ENCODE assay signal across 1 cellular context in the genomic region with DNA sequence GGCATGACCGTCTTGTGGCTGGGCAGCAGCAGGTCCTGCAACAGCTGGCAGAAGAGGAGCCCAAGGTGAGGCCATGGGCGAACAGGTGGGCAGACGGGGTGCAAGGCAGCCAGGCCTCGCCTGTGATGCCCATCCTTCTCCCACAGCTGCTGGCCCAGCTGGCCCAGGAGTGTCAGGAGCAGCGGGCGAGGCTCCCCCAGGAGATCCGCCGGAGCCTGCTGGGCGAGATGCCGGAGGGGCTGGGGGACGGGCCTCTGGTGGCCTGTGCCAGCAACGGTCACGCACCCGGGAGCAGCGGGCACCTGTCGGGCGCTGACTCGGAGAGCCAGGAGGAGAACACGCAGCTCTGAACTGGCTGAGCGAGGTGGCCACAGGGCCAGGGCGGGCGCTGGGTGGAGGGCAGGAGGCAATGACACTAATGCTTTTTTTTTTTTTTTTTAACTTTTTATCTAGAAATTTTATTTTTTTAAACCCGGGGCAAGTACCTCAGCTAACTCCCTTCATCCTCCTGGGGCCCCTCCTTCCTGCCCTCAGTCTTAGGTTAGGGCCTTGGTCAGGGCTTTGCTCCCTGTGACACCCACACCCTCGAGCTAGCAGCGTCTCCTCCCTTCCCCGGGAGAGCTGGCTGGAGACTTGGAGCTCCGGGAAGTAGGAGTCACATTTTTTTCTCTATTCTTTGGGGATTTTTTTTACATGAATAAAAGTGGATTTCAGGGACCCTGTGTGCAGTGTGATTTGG.
TF ChIP-seq lines count a peak whose summit lies in the region.

No MANE protein-coding gene starts in this region.

TF ChIP-seq in K562, 482 proteins besides CTCF, POLR2A, EP300 and RAD21:
- TF ChIP-seq E4F1 (CRISPR knock-in tag; IDR thresholded peaks at IDR 0.05; ENCODE audit: borderline replicate concordance) (no peak), TBL1XR1 (IDR thresholded peaks at IDR 0.05; ENCODE audit: low read length in 2 of 2) (no peak), ZBTB12 (CRISPR knock-in tag; IDR thresholded peaks at IDR 0.05) (no peak), SREBF2 (CRISPR knock-in tag; IDR thresholded peaks at IDR 0.05) (no peak), BDP1 (IDR thresholded peaks at IDR 0.05; ENCODE audit: insufficient read depth, insufficient read length) (no peak), CEBPG (CRISPR knock-in tag; IDR thresholded peaks at IDR 0.05) (no peak), CEBPG (tag; conservative IDR thresholded peaks at IDR 0.05 in 1 of 2, IDR thresholded peaks at IDR 0.05 in 1 of 2) (no peak), PHF21A (IDR thresholded peaks at IDR 0.05; ENCODE audit: borderline replicate concordance, low read depth) (no peak), DDX20 (tag; IDR thresholded peaks at IDR 0.05; ENCODE audit: low read depth) (no peak), KAT7 (CRISPR knock-in tag; IDR thresholded peaks at IDR 0.05; ENCODE audit: borderline replicate concordance) (no peak), L3MBTL2 (IDR thresholded peaks at IDR 0.05) (no peak), CTBP1 (IDR thresholded peaks at IDR 0.05; ENCODE audit: borderline replicate concordance) (no peak), HNRNPL (IDR thresholded peaks at IDR 0.05; ENCODE audit: low read depth, low read length) (peak; percentile 70; the same call in 1 of the 2 replicates), PCBP2 (IDR thresholded peaks at IDR 0.05; ENCODE audit: low read depth, low read length, poor library complexity, severe bottlenecking) (no peak), REST (CRISPR knock-in tag; IDR thresholded peaks at IDR 0.05; ENCODE audit: low read depth) (no peak), ZNF695 (CRISPR knock-in tag; IDR thresholded peaks at IDR 0.05) (no peak), RBM22 (IDR thresholded peaks at IDR 0.05; ENCODE audit: low read depth, low read length, poor library complexity, severe bottlenecking) (peak; percentile 21), ZFX (CRISPR knock-in tag; IDR thresholded peaks at IDR 0.05) (no peak), SMARCE1 (IDR thresholded peaks at IDR 0.05) (no peak), NRF1 (conservative IDR thresholded peaks at IDR 0.05 in 1 of 2, IDR thresholded peaks at IDR 0.05 in 1 of 2) (no peak), FUS (optimal IDR thresholded peaks at IDR 0.05; ENCODE audit: low read depth, low read length) (no peak), USF1 (CRISPR knock-in tag; IDR thresholded peaks at IDR 0.05) (0 out of 2 replicates have a peak, but pooled peaks have one; percentile 6), RBM17 (IDR thresholded peaks at IDR 0.05; ENCODE audit: borderline replicate concordance, low read depth, low read length) (no peak), POLR2G (IDR thresholded peaks at IDR 0.05; ENCODE audit: low read depth, low read length) (peak; percentile 69), ZNF146 (CRISPR knock-in tag; IDR thresholded peaks at IDR 0.05; ENCODE audit: unreplicated experiment) (no peak)
- TF ChIP-seq, protein P1, sequence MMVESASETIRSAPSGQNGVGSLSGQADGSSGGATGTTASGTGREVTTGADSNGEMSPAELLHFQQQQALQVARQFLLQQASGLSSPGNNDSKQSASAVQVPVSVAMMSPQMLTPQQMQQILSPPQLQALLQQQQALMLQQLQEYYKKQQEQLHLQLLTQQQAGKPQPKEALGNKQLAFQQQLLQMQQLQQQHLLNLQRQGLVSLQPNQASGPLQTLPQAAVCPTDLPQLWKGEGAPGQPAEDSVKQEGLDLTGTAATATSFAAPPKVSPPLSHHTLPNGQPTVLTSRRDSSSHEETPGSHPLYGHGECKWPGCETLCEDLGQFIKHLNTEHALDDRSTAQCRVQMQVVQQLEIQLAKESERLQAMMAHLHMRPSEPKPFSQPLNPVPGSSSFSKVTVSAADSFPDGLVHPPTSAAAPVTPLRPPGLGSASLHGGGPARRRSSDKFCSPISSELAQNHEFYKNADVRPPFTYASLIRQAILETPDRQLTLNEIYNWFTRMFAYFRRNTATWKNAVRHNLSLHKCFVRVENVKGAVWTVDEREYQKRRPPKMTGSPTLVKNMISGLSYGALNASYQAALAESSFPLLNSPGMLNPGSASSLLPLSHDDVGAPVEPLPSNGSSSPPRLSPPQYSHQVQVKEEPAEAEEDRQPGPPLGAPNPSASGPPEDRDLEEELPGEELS (CRISPR knock-in tag; IDR thresholded peaks at IDR 0.05; ENCODE audit: borderline replicate concordance) = no peak
- TF ChIP-seq, protein P2, sequence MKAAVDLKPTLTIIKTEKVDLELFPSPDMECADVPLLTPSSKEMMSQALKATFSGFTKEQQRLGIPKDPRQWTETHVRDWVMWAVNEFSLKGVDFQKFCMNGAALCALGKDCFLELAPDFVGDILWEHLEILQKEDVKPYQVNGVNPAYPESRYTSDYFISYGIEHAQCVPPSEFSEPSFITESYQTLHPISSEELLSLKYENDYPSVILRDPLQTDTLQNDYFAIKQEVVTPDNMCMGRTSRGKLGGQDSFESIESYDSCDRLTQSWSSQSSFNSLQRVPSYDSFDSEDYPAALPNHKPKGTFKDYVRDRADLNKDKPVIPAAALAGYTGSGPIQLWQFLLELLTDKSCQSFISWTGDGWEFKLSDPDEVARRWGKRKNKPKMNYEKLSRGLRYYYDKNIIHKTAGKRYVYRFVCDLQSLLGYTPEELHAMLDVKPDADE (conservative IDR thresholded peaks at IDR 0.05; ENCODE audit: control insufficient read depth, low read depth, low read length) = no peak
- TF ChIP-seq, protein P3, sequence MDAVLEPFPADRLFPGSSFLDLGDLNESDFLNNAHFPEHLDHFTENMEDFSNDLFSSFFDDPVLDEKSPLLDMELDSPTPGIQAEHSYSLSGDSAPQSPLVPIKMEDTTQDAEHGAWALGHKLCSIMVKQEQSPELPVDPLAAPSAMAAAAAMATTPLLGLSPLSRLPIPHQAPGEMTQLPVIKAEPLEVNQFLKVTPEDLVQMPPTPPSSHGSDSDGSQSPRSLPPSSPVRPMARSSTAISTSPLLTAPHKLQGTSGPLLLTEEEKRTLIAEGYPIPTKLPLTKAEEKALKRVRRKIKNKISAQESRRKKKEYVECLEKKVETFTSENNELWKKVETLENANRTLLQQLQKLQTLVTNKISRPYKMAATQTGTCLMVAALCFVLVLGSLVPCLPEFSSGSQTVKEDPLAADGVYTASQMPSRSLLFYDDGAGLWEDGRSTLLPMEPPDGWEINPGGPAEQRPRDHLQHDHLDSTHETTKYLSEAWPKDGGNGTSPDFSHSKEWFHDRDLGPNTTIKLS (IDR thresholded peaks at IDR 0.05; ENCODE audit: borderline replicate concordance, low read depth) = no peak
